Comparison of ENCODE assay signal across 10 cellular contexts in genomic region chr7:122544463-122544862, GRCh38.
DNase-seq lines count a peak whose midpoint lies in the region; ATAC-seq and TF ChIP-seq lines count a peak whose summit lies in the region.
"Had no signal": no experiment of that assay in that cellular context is flagged by ENCODE, and none has a peak within 500 bp of the region (broad histone marks: within the 10 kb centered on the region; RNA-seq: fewer than 3 reads in every experiment).

No MANE protein-coding gene starts in this region.

- no peak overlapping the region for H3K4me3 Mint-ChIP-seq in naive thymus-derived CD8-positive, alpha-beta T cell
- H3K4me3 Mint-ChIP-seq: activated naive CD8-positive, alpha-beta T cell treated with anti-CD3 and anti-CD28 coated beads, Interleukin-2, amount 10 ng/mL, durations not matched to agents 7 days and 5 days; T-cell had no signal

- peaks cover 0 to 10% (median 0%) of the 10 kb centered on the region in 9 donors for H3K9me3 Mint-ChIP-seq in naive thymus-derived CD8-positive, alpha-beta T cell
- H3K9me3 Mint-ChIP-seq: activated naive CD8-positive, alpha-beta T cell treated with anti-CD3 and anti-CD28 coated beads, Interleukin-2, amount 10 ng/mL, durations not matched to agents 7 days and 5 days had no signal

- H3K4me3 ChIP-seq in GM06990 (replicated peaks; ENCODE audit: low read depth, low read length): no peak overlapping the region
- H3K4me3 ChIP-seq in coronary artery: no peak overlapping the region

- peaks cover 0 to 3% (median 0%) of the 10 kb centered on the region in 5 donors for H3K27me3 Mint-ChIP-seq in naive thymus-derived CD8-positive, alpha-beta T cell
- H3K27me3 Mint-ChIP-seq: activated naive CD8-positive, alpha-beta T cell treated with anti-CD3 and anti-CD28 coated beads, Interleukin-2, amount 10 ng/mL, durations not matched to agents 7 days and 5 days; T-cell had no signal

- TF ChIP-seq CTCF in GM06990 (IDR thresholded peaks at IDR 0.05; ENCODE audit: insufficient read depth, low read length, poor library complexity, severe bottlenecking) (no peak), coronary artery (IDR thresholded peaks at IDR 0.05) (no peak)

- POLR2A ChIA-PET in naive thymus-derived CD8-positive, alpha-beta T cell (lab: Charles Lee): no interaction called here

- H3K36me3 ChIP-seq in GM06990 (ENCODE audit: control insufficient read depth, insufficient read depth, low read length): no peaks in the 10 kb centered on the region

- H3K27ac ChIP-seq in coronary artery: no peak overlapping the region

- no peaks in the 10 kb centered on the region for H3K27me3 ChIP-seq in GM06990 (replicated peaks; ENCODE audit: control insufficient read depth, insufficient read depth, low read length)

- H3K4me1 Mint-ChIP-seq in naive thymus-derived CD8-positive, alpha-beta T cell: no peaks in the 10 kb centered on the region
- H3K4me1 Mint-ChIP-seq: activated naive CD8-positive, alpha-beta T cell treated with anti-CD3 and anti-CD28 coated beads, Interleukin-2, amount 10 ng/mL, durations not matched to agents 7 days and 5 days; T-cell had no signal

- peak; percentile 30 for DNase-seq in GM06990 (ENCODE audit: extremely low read depth, insufficient read length)
- peak; percentile 67 for DNase-seq in SKM-1 (lab: John Stamatoyannopoulos, UW; ENCODE audit: unreplicated experiment)
- no peak for DNase-seq in naive thymus-derived CD8-positive, alpha-beta T cell
- no peak for DNase-seq in NCI-H524 (lab: John Stamatoyannopoulos, UW)
- DNase-seq in coronary artery (ENCODE audit: low spot score): no peak
- DNase-seq in islet precursor cell: no peak
- DNase-seq: activated naive CD8-positive, alpha-beta T cell treated with anti-CD3 and anti-CD28 coated beads, Interleukin-2, amount 10 ng/mL, durations not matched to agents 7 days and 5 days; T-cell had no signal

- no peaks in the 10 kb centered on the region for H3K36me3 Mint-ChIP-seq in naive thymus-derived CD8-positive, alpha-beta T cell
- H3K36me3 Mint-ChIP-seq: activated naive CD8-positive, alpha-beta T cell treated with anti-CD3 and anti-CD28 coated beads, Interleukin-2, amount 10 ng/mL, durations not matched to agents 7 days and 5 days; T-cell had no signal

- no peak overlapping the region for H3K27ac Mint-ChIP-seq in naive thymus-derived CD8-positive, alpha-beta T cell
- H3K27ac Mint-ChIP-seq: activated naive CD8-positive, alpha-beta T cell treated with anti-CD3 and anti-CD28 coated beads, Interleukin-2, amount 10 ng/mL, durations not matched to agents 7 days and 5 days; T-cell had no signal

- ATAC-seq in GM19463 (IDR thresholded peaks at IDR 0.05; ENCODE audit: unreplicated experiment) (peak; percentile 90), HG03064 (IDR thresholded peaks at IDR 0.05; ENCODE audit: low read depth, unreplicated experiment) (peak; percentile 87)
- no peak for ATAC-seq in naive thymus-derived CD8-positive, alpha-beta T cell
- ATAC-seq: T-cell had no signal

Comparison
In these comparisons a context has a peak if more than half of its experiments do, and no peak if none do; other contexts are left out.
1. DNase-seq: peak in GM06990 (single experiment) and SKM-1 (single experiment); none in naive thymus-derived CD8-positive, alpha-beta T cell (0 of 10), NCI-H524 (0 of 2), coronary artery (single experiment) and islet precursor cell (single experiment).
2. ATAC-seq: peak in GM19463 (single experiment) and HG03064 (single experiment); none in naive thymus-derived CD8-positive, alpha-beta T cell (0 of 2).